Comparison of ENCODE assay signal across 10 cellular contexts in the genomic region with DNA sequence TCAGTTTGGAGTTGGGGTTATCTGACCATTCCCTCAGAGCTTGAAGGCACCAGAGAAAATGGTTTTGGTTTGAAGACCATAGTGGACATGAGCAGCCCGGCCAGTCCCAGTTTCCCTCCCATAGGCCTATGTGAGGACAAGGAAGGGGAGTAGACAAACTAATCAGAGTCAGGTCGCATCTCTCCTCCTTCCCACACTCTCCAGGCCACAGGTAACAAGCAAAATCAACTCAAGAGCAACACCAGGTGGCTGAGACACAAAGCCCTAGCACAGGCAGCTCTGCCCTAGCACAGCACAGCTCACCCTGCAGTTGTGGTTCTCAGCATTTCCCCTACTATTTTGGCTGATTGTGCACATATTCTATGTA. TPM values are rescaled to one million over a fixed set of nuclear protein-coding genes. Genes with fewer than 3 reads are reported as not detected.
DNase-seq lines count a peak whose midpoint lies in the region; ATAC-seq lines count a peak whose summit lies in the region.
"Had no signal": no experiment of that assay in that cellular context is flagged by ENCODE, and none has a peak within 500 bp of the region (broad histone marks: within the 10 kb centered on the region; RNA-seq: fewer than 3 reads in every experiment).

No MANE protein-coding gene starts in this region.

- intact Hi-C loops in left ventricle myocardium superior (cut with micrococcal nuclease) (no loop called here), right cardiac atrium (cut with DNase I) (no loop called here)

- DNase-seq in left ventricle myocardium superior = no peak
- DNase-seq in right cardiac atrium = no peak
- DNase-seq in activated T-cell treated with anti-CD3 and anti-CD28 coated beads, Interleukin-2, amount 50 U/mL, for 72 hours = peak; percentile 69 to 72
- peak; percentile 61 to 70 for DNase-seq in stimulated activated CD4-positive, alpha-beta T cell treated with anti-CD3 and anti-CD28 coated beads, Interleukin-2, amount 100 ng/mL, for 24 hours
- no peak for DNase-seq in kidney glomerular epithelial cell (lab: John Stamatoyannopoulos, UW)
- no peak for DNase-seq in SW480 (ENCODE audit: low spot score)
- no peak for DNase-seq in DMS79 (lab: John Stamatoyannopoulos, UW)

- WGBS in right cardiac atrium = 62% methylated on average over 2 of the region's 2 CpGs

- no peaks in the 10 kb centered on the region for H3K27me3 ChIP-seq in right cardiac atrium (ENCODE audit: control insufficient read depth, insufficient read depth)

- no peaks in the 10 kb centered on the region for H3K9me3 ChIP-seq in right cardiac atrium (ENCODE audit: control insufficient read depth, low read length)

- peak overlapping the region; percentile 99 for H3K27ac Mint-ChIP-seq in activated T-cell treated with anti-CD3 and anti-CD28 coated beads, Interleukin-2, amount 50 U/mL, for 72 hours

- peaks cover 40 to 75% of the 10 kb centered on the region in 2 donors for H3K36me3 Mint-ChIP-seq in activated T-cell treated with anti-CD3 and anti-CD28 coated beads, Interleukin-2, amount 50 U/mL, for 72 hours (ENCODE audit: insufficient read depth in 2 of 2)

- no peaks in the 10 kb centered on the region for H3K27me3 Mint-ChIP-seq in activated T-cell treated with anti-CD3 and anti-CD28 coated beads, Interleukin-2, amount 50 U/mL, for 72 hours (ENCODE audit: low read depth)

- H3K4me3 ChIP-seq in right cardiac atrium (ENCODE audit: low read length) = no peak overlapping the region
- H3K4me3 ChIP-seq: lung had no signal

- H3K4me1 Mint-ChIP-seq in activated T-cell treated with anti-CD3 and anti-CD28 coated beads, Interleukin-2, amount 50 U/mL, for 72 hours (ENCODE audit: low read depth) = peaks cover 97% of the 10 kb centered on the region

- ATAC-seq in left ventricle myocardium superior = peak; percentile 47
- ATAC-seq in right cardiac atrium = no peak
- ATAC-seq in HG03439 (IDR thresholded peaks at IDR 0.05; ENCODE audit: unreplicated experiment) = peak; percentile 45
- peak; percentile 63 to 65 for ATAC-seq in activated T-cell treated with anti-CD3 and anti-CD28 coated beads, Interleukin-2, amount 50 U/mL, for 72 hours (replicated peaks in 1 of 2)

- no peaks in the 10 kb centered on the region for H3K9me3 Mint-ChIP-seq in activated T-cell treated with anti-CD3 and anti-CD28 coated beads, Interleukin-2, amount 50 U/mL, for 72 hours

- peak overlapping the region; percentile 89 to 93 for H3K4me3 Mint-ChIP-seq in activated T-cell treated with anti-CD3 and anti-CD28 coated beads, Interleukin-2, amount 50 U/mL, for 72 hours

- H3K4me1 ChIP-seq in right cardiac atrium (ENCODE audit: control insufficient read depth, insufficient read depth, low read length) = no peaks in the 10 kb centered on the region

- H3K27ac ChIP-seq in right cardiac atrium (ENCODE audit: low read length) = no peak overlapping the region
- H3K27ac ChIP-seq: C4-2B had no signal

RNA-seq across cellular contexts. Expression of a gene that starts 7.2 kb away (rescaled TPM):
- total RNA-seq in left ventricle myocardium superior (62.2 TPM), right cardiac atrium (10 to 100 TPM; 51.9 to 65.6 (median 61.6) TPM)
- 69.3 TPM for polyA plus RNA-seq in right cardiac atrium
- total RNA-seq in activated T-cell treated with anti-CD3 and anti-CD28 coated beads, Interleukin-2, amount 50 U/mL, for 72 hours = 100 to 1,000 TPM; 101 to 110 TPM

RNA-seq across cellular contexts. Expression of a gene that starts 16.2 kb away (rescaled TPM):
- total RNA-seq in left ventricle myocardium superior (18.8 TPM), right cardiac atrium (10 to 100 TPM in 3 of 4 donors, 1 to 10 TPM in 1; 7.0 to 21.5 (median 19.2) TPM)
- 13.0 TPM for polyA plus RNA-seq in right cardiac atrium
- 10 to 100 TPM; 42.3 to 55.3 TPM for total RNA-seq in activated T-cell treated with anti-CD3 and anti-CD28 coated beads, Interleukin-2, amount 50 U/mL, for 72 hours

Comparison
In these comparisons a context has a peak if more than half of its experiments do, and no peak if none do; other contexts are left out.
1. ATAC-seq: peak in left ventricle myocardium superior (single experiment), HG03439 (single experiment) and activated T-cell treated with anti-CD3 and anti-CD28 coated beads, Interleukin-2, amount 50 U/mL, for 72 hours (2 of 2); none in right cardiac atrium (0 of 2).
2. DNase-seq: peak in activated T-cell treated with anti-CD3 and anti-CD28 coated beads, Interleukin-2, amount 50 U/mL, for 72 hours (2 of 2) and stimulated activated CD4-positive, alpha-beta T cell treated with anti-CD3 and anti-CD28 coated beads, Interleukin-2, amount 100 ng/mL, for 24 hours (2 of 2); none in left ventricle myocardium superior (single experiment), right cardiac atrium (0 of 3), kidney glomerular epithelial cell (single experiment), SW480 (single experiment) and DMS79 (single experiment).